Comparison of ENCODE assay signal across 12 cellular contexts in the genomic region with DNA sequence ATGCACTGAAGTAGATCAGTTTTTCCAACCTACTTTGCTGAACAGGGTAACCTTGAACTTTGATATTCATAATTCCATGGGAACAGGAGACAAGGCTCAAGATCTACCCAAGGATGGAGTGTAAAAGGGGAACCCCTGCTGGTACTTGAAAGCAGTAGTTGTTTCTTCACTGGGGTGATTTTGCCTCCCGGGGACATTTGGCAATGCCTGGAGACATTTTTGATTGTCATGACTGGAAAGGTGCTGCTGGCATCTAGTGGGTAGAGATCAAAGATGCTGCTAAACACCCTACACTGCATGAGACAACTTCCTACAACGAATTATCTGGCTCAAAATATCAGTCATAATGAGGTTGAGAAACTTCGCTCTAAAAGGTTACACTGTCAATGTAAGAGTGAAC.
DNase-seq lines count a peak whose midpoint lies in the region; ATAC-seq and TF ChIP-seq lines count a peak whose summit lies in the region.
"Had no signal": no experiment of that assay in that cellular context is flagged by ENCODE, and none has a peak within 500 bp of the region (broad histone marks: within the 10 kb centered on the region; RNA-seq: fewer than 3 reads in every experiment).

No MANE protein-coding gene starts in this region.

- TF ChIP-seq CTCF in HFFc6 (IDR thresholded peaks at IDR 0.05), result peak; percentile 35

- H3K27me3 Mint-ChIP-seq in HFFc6 (ENCODE audit: insufficient read depth), result peaks cover 23% of the 10 kb centered on the region
- H3K27me3 Mint-ChIP-seq in activated CD4-positive, alpha-beta T cell treated with anti-CD3 and anti-CD28 coated beads, Interleukin-2, amount 10 ng/mL, durations not matched to agents 24 days and 14 days, result no peaks in the 10 kb centered on the region
- peaks cover 7% of the 10 kb centered on the region for H3K27me3 Mint-ChIP-seq in activated T-cell treated with anti-CD3 and anti-CD28 coated beads, Interleukin-2, amount 50 U/mL, for 24 hours

- H3K36me3 Mint-ChIP-seq in HFFc6 (ENCODE audit: low read depth), result no peaks in the 10 kb centered on the region
- H3K36me3 Mint-ChIP-seq in activated CD4-positive, alpha-beta T cell treated with anti-CD3 and anti-CD28 coated beads, Interleukin-2, amount 10 ng/mL, durations not matched to agents 24 days and 14 days (ENCODE audit: low read depth), result no peaks in the 10 kb centered on the region
- no peaks in the 10 kb centered on the region for H3K36me3 Mint-ChIP-seq in activated T-cell treated with anti-CD3 and anti-CD28 coated beads, Interleukin-2, amount 50 U/mL, for 24 hours (ENCODE audit: low read depth)

- no peak overlapping the region for H3K27ac Mint-ChIP-seq in HFFc6
- no peak overlapping the region for H3K27ac Mint-ChIP-seq in activated CD4-positive, alpha-beta T cell treated with anti-CD3 and anti-CD28 coated beads, Interleukin-2, amount 10 ng/mL, durations not matched to agents 24 days and 14 days
- no peak overlapping the region for H3K27ac Mint-ChIP-seq in activated T-cell treated with anti-CD3 and anti-CD28 coated beads, Interleukin-2, amount 50 U/mL, for 24 hours

- H3K4me3 Mint-ChIP-seq in HFFc6, result no peak overlapping the region
- no peak overlapping the region for H3K4me3 Mint-ChIP-seq in activated CD4-positive, alpha-beta T cell treated with anti-CD3 and anti-CD28 coated beads, Interleukin-2, amount 10 ng/mL, durations not matched to agents 24 days and 14 days
- no peak overlapping the region for H3K4me3 Mint-ChIP-seq in activated T-cell treated with anti-CD3 and anti-CD28 coated beads, Interleukin-2, amount 50 U/mL, for 24 hours

- no peaks in the 10 kb centered on the region for H3K36me3 ChIP-seq in H7 (replicated peaks; ENCODE audit: control insufficient read depth, insufficient read depth, low read length)
- H3K36me3 ChIP-seq: vagina, WERI-Rb-1 had no signal

- no peaks in the 10 kb centered on the region for H3K4me1 Mint-ChIP-seq in HFFc6 (ENCODE audit: low read depth)
- H3K4me1 Mint-ChIP-seq in activated CD4-positive, alpha-beta T cell treated with anti-CD3 and anti-CD28 coated beads, Interleukin-2, amount 10 ng/mL, durations not matched to agents 24 days and 14 days, result no peaks in the 10 kb centered on the region
- no peaks in the 10 kb centered on the region for H3K4me1 Mint-ChIP-seq in activated T-cell treated with anti-CD3 and anti-CD28 coated beads, Interleukin-2, amount 50 U/mL, for 24 hours (ENCODE audit: low read depth)

- no peak overlapping the region for H3K4me3 ChIP-seq in H7 (ENCODE audit: insufficient read depth, low read depth, low read length)
- H3K4me3 ChIP-seq: vagina had no signal

- no peaks in the 10 kb centered on the region; the same call in 1 of the 2 replicates for H3K27me3 ChIP-seq in H7 (ENCODE audit: control insufficient read depth, insufficient read depth, low read length)
- H3K27me3 ChIP-seq: vagina had no signal

- ATAC-seq in left ventricle myocardium superior, result peak; percentile 24

- H3K9me3 Mint-ChIP-seq in HFFc6, result no peaks in the 10 kb centered on the region
- H3K9me3 Mint-ChIP-seq in activated CD4-positive, alpha-beta T cell treated with anti-CD3 and anti-CD28 coated beads, Interleukin-2, amount 10 ng/mL, durations not matched to agents 24 days and 14 days, result peaks cover 3% of the 10 kb centered on the region
- H3K9me3 Mint-ChIP-seq in activated T-cell treated with anti-CD3 and anti-CD28 coated beads, Interleukin-2, amount 50 U/mL, for 24 hours, result peaks cover 14% of the 10 kb centered on the region

- in situ Hi-C loops in ACHN (cut with HindIII; ENCODE audit: low pct_ligation_motif_present, low pct_unique_long_range_greater_than_20kb, low sequenced_read_pairs), result no loop called here

- peak; percentile 25 for DNase-seq in ACHN
- DNase-seq in HFFc6, result peak; percentile 1
- DNase-seq in SW480 (ENCODE audit: low spot score), result peak; percentile 30
- DNase-seq in left ventricle myocardium superior, result no peak
- no peak for DNase-seq in activated CD4-positive, alpha-beta T cell treated with anti-CD3 and anti-CD28 coated beads, Interleukin-2, amount 10 ng/mL, durations not matched to agents 24 days and 14 days
- DNase-seq in NCI-H2081 (lab: John Stamatoyannopoulos, UW), result no peak
- DNase-seq in H7, result no peak
- DNase-seq in activated T-cell treated with anti-CD3 and anti-CD28 coated beads, Interleukin-2, amount 50 U/mL, for 24 hours, result no peak
- DNase-seq: amniotic stem cell, NCI-H2171 treated with DMSO at 0.1 percent for 48 hours, WERI-Rb-1 had no signal

- intact Hi-C loops in left ventricle myocardium superior (cut with micrococcal nuclease), result no loop called here
- intact Hi-C loops in activated CD4-positive, alpha-beta T cell treated with anti-CD3 and anti-CD28 coated beads, Interleukin-2, amount 10 ng/mL, durations not matched to agents 24 days and 14 days (cut with micrococcal nuclease), result no loop called here

Comparison
In these comparisons a context has a peak if more than half of its experiments do, and no peak if none do; other contexts are left out.
1. DNase-seq: peak in ACHN (single experiment), HFFc6 (single experiment) and SW480 (single experiment); none in left ventricle myocardium superior (single experiment), activated CD4-positive, alpha-beta T cell treated with anti-CD3 and anti-CD28 coated beads, Interleukin-2, amount 10 ng/mL, durations not matched to agents 24 days and 14 days (single experiment), NCI-H2081 (0 of 2), H7 (single experiment) and activated T-cell treated with anti-CD3 and anti-CD28 coated beads, Interleukin-2, amount 50 U/mL, for 24 hours (single experiment).